Comparison of ENCODE assay signal across 1 cellular context in the genomic region with DNA sequence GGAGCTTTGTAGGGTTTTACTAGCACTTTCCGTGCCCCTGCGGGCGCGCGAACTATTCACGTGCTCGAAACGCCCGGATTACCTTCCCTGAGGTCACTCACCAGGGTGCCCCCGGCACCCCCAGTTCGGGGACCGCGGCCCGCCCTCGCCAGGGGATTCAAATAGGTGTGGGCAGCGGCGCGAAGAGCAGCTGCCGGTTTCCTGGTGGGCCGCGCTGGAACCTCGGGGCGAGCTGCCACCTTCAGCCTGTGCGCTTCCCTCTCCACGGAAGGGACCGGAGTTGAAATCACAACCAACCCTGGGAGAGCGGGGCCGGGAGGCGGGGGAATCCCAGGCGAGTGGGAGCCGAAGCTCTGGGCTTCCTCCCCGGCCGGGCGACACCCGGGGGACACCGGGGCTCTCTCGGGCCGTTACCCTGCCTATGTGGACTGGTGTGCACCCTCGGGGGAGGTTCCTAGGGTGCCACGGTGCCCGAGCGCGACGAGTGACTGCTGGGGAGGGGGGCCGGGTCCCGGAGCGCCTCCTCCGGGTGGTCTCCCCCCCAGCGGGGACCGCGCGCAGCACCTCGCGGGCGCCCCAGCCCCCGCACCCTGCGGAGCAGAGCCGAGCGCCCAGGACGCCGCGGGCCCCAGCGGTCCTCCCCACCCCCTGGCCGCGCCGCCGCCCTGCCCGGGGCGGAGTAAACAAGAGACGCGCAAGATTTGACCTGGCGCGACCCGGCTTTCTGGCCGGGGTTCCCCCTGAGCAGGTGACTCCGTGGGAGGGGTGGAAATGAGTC.
TF ChIP-seq lines count a peak whose summit lies in the region.

No MANE protein-coding gene starts in this region.

TF ChIP-seq in HepG2, 621 proteins besides CTCF, POLR2A, EP300 and RAD21 (continued from another document and continues in another):
- TF ChIP-seq TFDP1 (CRISPR knock-in tag; IDR thresholded peaks at IDR 0.05; ENCODE audit: borderline replicate concordance) (peak; percentile 16; the same call in 1 of the 2 replicates), ZNF367 (CRISPR knock-in tag; IDR thresholded peaks at IDR 0.05; ENCODE audit: borderline replicate concordance) (no peak), ZNF3 (CRISPR knock-in tag; IDR thresholded peaks at IDR 0.05) (no peak), ZNF343 (CRISPR knock-in tag; IDR thresholded peaks at IDR 0.05) (0 out of 2 replicates have a peak, but pooled peaks have one; percentile 53), ZNF441 (CRISPR knock-in tag; IDR thresholded peaks at IDR 0.05; ENCODE audit: borderline replicate concordance) (peak; percentile 80; the same call in 1 of the 2 replicates), SP1 (IDR thresholded peaks at IDR 0.05) (no peak), SP1 (CRISPR knock-in tag; IDR thresholded peaks at IDR 0.05) (no peak), BCL6 (CRISPR knock-in tag; IDR thresholded peaks at IDR 0.05) (peak; percentile 87), LCORL (IDR thresholded peaks at IDR 0.05) (no peak), LCORL (CRISPR knock-in tag; IDR thresholded peaks at IDR 0.05) (peak; percentile 72), ZSCAN25 (CRISPR knock-in tag; IDR thresholded peaks at IDR 0.05) (no peak), GTF3A (CRISPR knock-in tag; conservative IDR thresholded peaks at IDR 0.05) (no peak), ZNF468 (CRISPR knock-in tag; IDR thresholded peaks at IDR 0.05) (no peak), ZNF879 (CRISPR knock-in tag; IDR thresholded peaks at IDR 0.05) (no peak), ZNF513 (CRISPR knock-in tag; conservative IDR thresholded peaks at IDR 0.05) (no peak), MZF1 (CRISPR knock-in tag; IDR thresholded peaks at IDR 0.05; ENCODE audit: borderline replicate concordance) (no peak), CHD2 (IDR thresholded peaks at IDR 0.05; ENCODE audit: low read depth, low read length) (peak; percentile 58; the same call in 1 of the 2 replicates), AHR (CRISPR knock-in tag; IDR thresholded peaks at IDR 0.05) (no peak), PHF21A (CRISPR knock-in tag; IDR thresholded peaks at IDR 0.05) (peak; percentile 48; the same call in 1 of the 2 replicates), SP4 (CRISPR knock-in tag; IDR thresholded peaks at IDR 0.05) (no peak), ZNF33A (CRISPR knock-in tag; IDR thresholded peaks at IDR 0.05; ENCODE audit: borderline replicate concordance) (no peak), KDM5B (CRISPR knock-in tag; IDR thresholded peaks at IDR 0.05; ENCODE audit: borderline replicate concordance) (peak; percentile 46; the same call in 1 of the 2 replicates), EED (CRISPR knock-in tag; IDR thresholded peaks at IDR 0.05) (no peak), IKZF1 (IDR thresholded peaks at IDR 0.05) (no peak), ZNF446 (CRISPR knock-in tag; IDR thresholded peaks at IDR 0.05) (no peak; the same call in 1 of the 2 replicates), PCBP2 (optimal IDR thresholded peaks at IDR 0.05; ENCODE audit: low read depth, low read length, poor library complexity, severe bottlenecking) (no peak), HMG20B (CRISPR knock-in tag; conservative IDR thresholded peaks at IDR 0.05) (no peak), ZFP82 (CRISPR knock-in tag; IDR thresholded peaks at IDR 0.05; ENCODE audit: borderline replicate concordance) (no peak; the same call in 1 of the 2 replicates), DR1 (CRISPR knock-in tag; IDR thresholded peaks at IDR 0.05) (no peak)
- TF ChIP-seq, protein P1, sequence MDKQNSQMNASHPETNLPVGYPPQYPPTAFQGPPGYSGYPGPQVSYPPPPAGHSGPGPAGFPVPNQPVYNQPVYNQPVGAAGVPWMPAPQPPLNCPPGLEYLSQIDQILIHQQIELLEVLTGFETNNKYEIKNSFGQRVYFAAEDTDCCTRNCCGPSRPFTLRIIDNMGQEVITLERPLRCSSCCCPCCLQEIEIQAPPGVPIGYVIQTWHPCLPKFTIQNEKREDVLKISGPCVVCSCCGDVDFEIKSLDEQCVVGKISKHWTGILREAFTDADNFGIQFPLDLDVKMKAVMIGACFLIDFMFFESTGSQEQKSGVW (CRISPR knock-in tag; IDR thresholded peaks at IDR 0.05; ENCODE audit: borderline replicate concordance), result no peak
- TF ChIP-seq, protein P2, sequence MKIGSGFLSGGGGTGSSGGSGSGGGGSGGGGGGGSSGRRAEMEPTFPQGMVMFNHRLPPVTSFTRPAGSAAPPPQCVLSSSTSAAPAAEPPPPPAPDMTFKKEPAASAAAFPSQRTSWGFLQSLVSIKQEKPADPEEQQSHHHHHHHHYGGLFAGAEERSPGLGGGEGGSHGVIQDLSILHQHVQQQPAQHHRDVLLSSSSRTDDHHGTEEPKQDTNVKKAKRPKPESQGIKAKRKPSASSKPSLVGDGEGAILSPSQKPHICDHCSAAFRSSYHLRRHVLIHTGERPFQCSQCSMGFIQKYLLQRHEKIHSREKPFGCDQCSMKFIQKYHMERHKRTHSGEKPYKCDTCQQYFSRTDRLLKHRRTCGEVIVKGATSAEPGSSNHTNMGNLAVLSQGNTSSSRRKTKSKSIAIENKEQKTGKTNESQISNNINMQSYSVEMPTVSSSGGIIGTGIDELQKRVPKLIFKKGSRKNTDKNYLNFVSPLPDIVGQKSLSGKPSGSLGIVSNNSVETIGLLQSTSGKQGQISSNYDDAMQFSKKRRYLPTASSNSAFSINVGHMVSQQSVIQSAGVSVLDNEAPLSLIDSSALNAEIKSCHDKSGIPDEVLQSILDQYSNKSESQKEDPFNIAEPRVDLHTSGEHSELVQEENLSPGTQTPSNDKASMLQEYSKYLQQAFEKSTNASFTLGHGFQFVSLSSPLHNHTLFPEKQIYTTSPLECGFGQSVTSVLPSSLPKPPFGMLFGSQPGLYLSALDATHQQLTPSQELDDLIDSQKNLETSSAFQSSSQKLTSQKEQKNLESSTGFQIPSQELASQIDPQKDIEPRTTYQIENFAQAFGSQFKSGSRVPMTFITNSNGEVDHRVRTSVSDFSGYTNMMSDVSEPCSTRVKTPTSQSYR (CRISPR knock-in tag; IDR thresholded peaks at IDR 0.05; ENCODE audit: borderline replicate concordance), result peak; percentile 75; the same call in 1 of the 2 replicates
- TF ChIP-seq, protein P3, sequence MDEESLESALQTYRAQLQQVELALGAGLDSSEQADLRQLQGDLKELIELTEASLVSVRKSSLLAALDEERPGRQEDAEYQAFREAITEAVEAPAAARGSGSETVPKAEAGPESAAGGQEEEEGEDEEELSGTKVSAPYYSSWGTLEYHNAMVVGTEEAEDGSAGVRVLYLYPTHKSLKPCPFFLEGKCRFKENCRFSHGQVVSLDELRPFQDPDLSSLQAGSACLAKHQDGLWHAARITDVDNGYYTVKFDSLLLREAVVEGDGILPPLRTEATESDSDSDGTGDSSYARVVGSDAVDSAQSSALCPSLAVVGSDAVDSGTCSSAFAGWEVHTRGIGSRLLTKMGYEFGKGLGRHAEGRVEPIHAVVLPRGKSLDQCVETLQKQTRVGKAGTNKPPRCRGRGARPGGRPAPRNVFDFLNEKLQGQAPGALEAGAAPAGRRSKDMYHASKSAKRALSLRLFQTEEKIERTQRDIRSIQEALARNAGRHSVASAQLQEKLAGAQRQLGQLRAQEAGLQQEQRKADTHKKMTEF (CRISPR knock-in tag; IDR thresholded peaks at IDR 0.05), result peak; percentile 55; the same call in 1 of the 2 replicates
- TF ChIP-seq, protein P4, sequence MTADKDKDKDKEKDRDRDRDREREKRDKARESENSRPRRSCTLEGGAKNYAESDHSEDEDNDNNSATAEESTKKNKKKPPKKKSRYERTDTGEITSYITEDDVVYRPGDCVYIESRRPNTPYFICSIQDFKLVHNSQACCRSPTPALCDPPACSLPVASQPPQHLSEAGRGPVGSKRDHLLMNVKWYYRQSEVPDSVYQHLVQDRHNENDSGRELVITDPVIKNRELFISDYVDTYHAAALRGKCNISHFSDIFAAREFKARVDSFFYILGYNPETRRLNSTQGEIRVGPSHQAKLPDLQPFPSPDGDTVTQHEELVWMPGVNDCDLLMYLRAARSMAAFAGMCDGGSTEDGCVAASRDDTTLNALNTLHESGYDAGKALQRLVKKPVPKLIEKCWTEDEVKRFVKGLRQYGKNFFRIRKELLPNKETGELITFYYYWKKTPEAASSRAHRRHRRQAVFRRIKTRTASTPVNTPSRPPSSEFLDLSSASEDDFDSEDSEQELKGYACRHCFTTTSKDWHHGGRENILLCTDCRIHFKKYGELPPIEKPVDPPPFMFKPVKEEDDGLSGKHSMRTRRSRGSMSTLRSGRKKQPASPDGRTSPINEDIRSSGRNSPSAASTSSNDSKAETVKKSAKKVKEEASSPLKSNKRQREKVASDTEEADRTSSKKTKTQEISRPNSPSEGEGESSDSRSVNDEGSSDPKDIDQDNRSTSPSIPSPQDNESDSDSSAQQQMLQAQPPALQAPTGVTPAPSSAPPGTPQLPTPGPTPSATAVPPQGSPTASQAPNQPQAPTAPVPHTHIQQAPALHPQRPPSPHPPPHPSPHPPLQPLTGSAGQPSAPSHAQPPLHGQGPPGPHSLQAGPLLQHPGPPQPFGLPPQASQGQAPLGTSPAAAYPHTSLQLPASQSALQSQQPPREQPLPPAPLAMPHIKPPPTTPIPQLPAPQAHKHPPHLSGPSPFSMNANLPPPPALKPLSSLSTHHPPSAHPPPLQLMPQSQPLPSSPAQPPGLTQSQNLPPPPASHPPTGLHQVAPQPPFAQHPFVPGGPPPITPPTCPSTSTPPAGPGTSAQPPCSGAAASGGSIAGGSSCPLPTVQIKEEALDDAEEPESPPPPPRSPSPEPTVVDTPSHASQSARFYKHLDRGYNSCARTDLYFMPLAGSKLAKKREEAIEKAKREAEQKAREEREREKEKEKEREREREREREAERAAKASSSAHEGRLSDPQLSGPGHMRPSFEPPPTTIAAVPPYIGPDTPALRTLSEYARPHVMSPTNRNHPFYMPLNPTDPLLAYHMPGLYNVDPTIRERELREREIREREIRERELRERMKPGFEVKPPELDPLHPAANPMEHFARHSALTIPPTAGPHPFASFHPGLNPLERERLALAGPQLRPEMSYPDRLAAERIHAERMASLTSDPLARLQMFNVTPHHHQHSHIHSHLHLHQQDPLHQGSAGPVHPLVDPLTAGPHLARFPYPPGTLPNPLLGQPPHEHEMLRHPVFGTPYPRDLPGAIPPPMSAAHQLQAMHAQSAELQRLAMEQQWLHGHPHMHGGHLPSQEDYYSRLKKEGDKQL (CRISPR knock-in tag; IDR thresholded peaks at IDR 0.05; ENCODE audit: low read depth), result peak; percentile 58; the same call in 1 of the 2 replicates
- TF ChIP-seq, protein P5, sequence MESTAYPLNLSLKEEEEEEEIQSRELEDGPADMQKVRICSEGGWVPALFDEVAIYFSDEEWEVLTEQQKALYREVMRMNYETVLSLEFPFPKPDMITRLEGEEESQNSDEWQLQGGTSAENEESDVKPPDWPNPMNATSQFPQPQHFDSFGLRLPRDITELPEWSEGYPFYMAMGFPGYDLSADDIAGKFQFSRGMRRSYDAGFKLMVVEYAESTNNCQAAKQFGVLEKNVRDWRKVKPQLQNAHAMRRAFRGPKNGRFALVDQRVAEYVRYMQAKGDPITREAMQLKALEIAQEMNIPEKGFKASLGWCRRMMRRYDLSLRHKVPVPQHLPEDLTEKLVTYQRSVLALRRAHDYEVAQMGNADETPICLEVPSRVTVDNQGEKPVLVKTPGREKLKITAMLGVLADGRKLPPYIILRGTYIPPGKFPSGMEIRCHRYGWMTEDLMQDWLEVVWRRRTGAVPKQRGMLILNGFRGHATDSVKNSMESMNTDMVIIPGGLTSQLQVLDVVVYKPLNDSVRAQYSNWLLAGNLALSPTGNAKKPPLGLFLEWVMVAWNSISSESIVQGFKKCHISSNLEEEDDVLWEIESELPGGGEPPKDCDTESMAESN (CRISPR knock-in tag; conservative IDR thresholded peaks at IDR 0.05), result peak; percentile 42; the same call in 1 of the 2 replicates
- TF ChIP-seq, protein P6, sequence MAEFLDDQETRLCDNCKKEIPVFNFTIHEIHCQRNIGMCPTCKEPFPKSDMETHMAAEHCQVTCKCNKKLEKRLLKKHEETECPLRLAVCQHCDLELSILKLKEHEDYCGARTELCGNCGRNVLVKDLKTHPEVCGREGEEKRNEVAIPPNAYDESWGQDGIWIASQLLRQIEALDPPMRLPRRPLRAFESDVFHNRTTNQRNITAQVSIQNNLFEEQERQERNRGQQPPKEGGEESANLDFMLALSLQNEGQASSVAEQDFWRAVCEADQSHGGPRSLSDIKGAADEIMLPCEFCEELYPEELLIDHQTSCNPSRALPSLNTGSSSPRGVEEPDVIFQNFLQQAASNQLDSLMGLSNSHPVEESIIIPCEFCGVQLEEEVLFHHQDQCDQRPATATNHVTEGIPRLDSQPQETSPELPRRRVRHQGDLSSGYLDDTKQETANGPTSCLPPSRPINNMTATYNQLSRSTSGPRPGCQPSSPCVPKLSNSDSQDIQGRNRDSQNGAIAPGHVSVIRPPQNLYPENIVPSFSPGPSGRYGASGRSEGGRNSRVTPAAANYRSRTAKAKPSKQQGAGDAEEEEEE (CRISPR knock-in tag; IDR thresholded peaks at IDR 0.05; ENCODE audit: borderline replicate concordance), result no peak
